20 cellular contexts compared by ENCODE assay signal in genomic region chr5:133820516-133820915, GRCh38.
A peak's percentile ranks its signal among the peaks of the same experiment; 100 is the strongest.
DNase-seq lines count a peak whose midpoint lies in the region; ATAC-seq, FAIRE-seq and TF ChIP-seq lines count a peak whose summit lies in the region.
"Had no signal": no experiment of that assay in that cellular context is flagged by ENCODE, and none has a peak within 500 bp of the region (broad histone marks: within the 10 kb centered on the region; RNA-seq: fewer than 3 reads in every experiment).

No MANE protein-coding gene starts in this region.

- H3K27ac ChIP-seq in MM.1S (ENCODE audit: low read length): no peak overlapping the region
- H3K27ac ChIP-seq in kidney (ENCODE audit: low read depth in 2 of 2, low read length in 2 of 2): peak overlapping the region; percentile 10 to 74
- H3K27ac ChIP-seq in skeletal muscle tissue (ENCODE audit: low read depth, low read length): peak overlapping the region; percentile 81
- H3K27ac ChIP-seq: neutrophil, Peyer's patch had no signal

- no peaks in the 10 kb centered on the region for H3K9me2 ChIP-seq in MM.1S (replicated peaks; ENCODE audit: insufficient read depth, low read length)

- H4K20me1 ChIP-seq in MM.1S (ENCODE audit: insufficient read depth, low read length): no peaks in the 10 kb centered on the region

- H2AFZ ChIP-seq in MM.1S (ENCODE audit: low read length): no peak overlapping the region

- H3K27me3 ChIP-seq in MM.1S (replicated peaks; ENCODE audit: insufficient read depth, low read length) (no peaks in the 10 kb centered on the region), skeletal muscle tissue (ENCODE audit: control insufficient read depth in 3 of 3, insufficient read depth in 3 of 3, low read length in 3 of 3) (no peaks in the 10 kb centered on the region)
- H3K27me3 ChIP-seq: Peyer's patch had no signal

- H3K4me1 ChIP-seq in MM.1S (ENCODE audit: low read length) (peaks cover 18% of the 10 kb centered on the region), kidney (ENCODE audit: control insufficient read depth in 1 of 2, insufficient read depth in 1 of 2, low read depth in 1 of 2, low read length in 2 of 2) (peaks cover 35 to 55% of the 10 kb centered on the region in 2 donors), skeletal muscle tissue (ENCODE audit: control insufficient read depth in 3 of 3, insufficient read depth in 3 of 3, low read length in 3 of 3) (peaks cover 28 to 52% (median 41%) of the 10 kb centered on the region in 3 donors)

- H3K36me3 ChIP-seq in MM.1S (replicated peaks; ENCODE audit: insufficient read depth, low read length) (no peaks in the 10 kb centered on the region), kidney (ENCODE audit: control insufficient read depth in 1 of 2, insufficient read depth in 2 of 2, low read length in 2 of 2) (no peaks in the 10 kb centered on the region), skeletal muscle tissue (ENCODE audit: control insufficient read depth in 3 of 3, insufficient read depth in 3 of 3, low read length in 3 of 3) (no peaks in the 10 kb centered on the region)
- H3K36me3 ChIP-seq: neutrophil, Peyer's patch had no signal

- no peak for FAIRE-seq in kidney (lab: Jason Lieb, UNC)
- no peak for FAIRE-seq in GM12892 (lab: Jason Lieb, UNC)
- FAIRE-seq: astrocyte had no signal

- H3K4me3 ChIP-seq in MM.1S (ENCODE audit: low read length) (no peak overlapping the region), kidney (ENCODE audit: low read length in 2 of 2) (no peak overlapping the region), skeletal muscle tissue (ENCODE audit: low read length in 3 of 3) (no peak overlapping the region)
- H3K4me3 ChIP-seq: Peyer's patch had no signal

- H3K9ac ChIP-seq in MM.1S (ENCODE audit: low read length): no peak overlapping the region
- peak overlapping the region in 1 of 2 donors; percentile 43 for H3K9ac ChIP-seq in kidney (ENCODE audit: low read length in 2 of 2)
- H3K9ac ChIP-seq in skeletal muscle tissue (ENCODE audit: low read depth in 1 of 3, low read length in 3 of 3): peak overlapping the region in 2 of 3 donors; percentile 1 to 34

- no peaks in the 10 kb centered on the region for H3K79me2 ChIP-seq in MM.1S (ENCODE audit: low read length)

- no peak for TF ChIP-seq POLR2A in GM12892 (IDR thresholded peaks at IDR 0.05; ENCODE audit: low read depth, low read length)

- H3F3A ChIP-seq in MM.1S (ENCODE audit: insufficient read depth, low read length): no peaks in the 10 kb centered on the region

- H3K4me2 ChIP-seq in MM.1S (ENCODE audit: low read depth, low read length): no peak overlapping the region

- no peak for TF ChIP-seq CTCF in MM.1S (IDR thresholded peaks at IDR 0.05; ENCODE audit: low read length)
- no peak for TF ChIP-seq CTCF in kidney (IDR thresholded peaks at IDR 0.05; ENCODE audit: borderline replicate concordance, extremely low read depth, insufficient read depth)

- DNase-seq in MM.1S (peak; percentile 1), dedifferentiated amniotic fluid mesenchymal stem cell (ENCODE audit: extremely low spot score) (peak; percentile 55), kidney (peak; percentile 6), KG1 (lab: John Stamatoyannopoulos, UW) (no peak), GM12892 (ENCODE audit: insufficient read length) (no peak)
- DNase-seq: activated CD4-positive, alpha-beta T cell treated with anti-CD3 and anti-CD28 coated beads for 4 hours; activated CD8-positive, alpha-beta memory T cell treated with anti-CD3 and anti-CD28 coated beads, Interleukin-2, amount 50 U/mL, for 48 hours; activated naive CD4-positive, alpha-beta T cell; AML-193; cortex of kidney; GDM1; H9; NCI-H1092; NCI-H2107; stimulated activated naive CD8-positive, alpha-beta T cell treated with anti-CD3 and anti-CD28 coated beads, Interleukin-15, amount 100 ng/mL, for 72 hours had no signal

- H3K9me3 ChIP-seq in MM.1S (replicated peaks; ENCODE audit: insufficient read depth, low read length): no peaks in the 10 kb centered on the region
- H3K9me3 ChIP-seq in kidney (ENCODE audit: control insufficient read depth in 1 of 2, low read length in 2 of 2): no peaks in the 10 kb centered on the region
- no peaks in the 10 kb centered on the region for H3K9me3 ChIP-seq in skeletal muscle tissue (ENCODE audit: control insufficient read depth in 3 of 3, low read length in 3 of 3)
- H3K9me3 ChIP-seq: neutrophil, Peyer's patch had no signal

- intact Hi-C loops in kidney (cut with DNase I): no loop called here

- no peak for ATAC-seq in GM21381 (IDR thresholded peaks at IDR 0.05; ENCODE audit: unreplicated experiment)
- ATAC-seq: stimulated activated naive CD8-positive, alpha-beta T cell treated with anti-CD3 and anti-CD28 coated beads, Interleukin-15, amount 100 ng/mL, for 72 hours had no signal

Comparison
In these comparisons a context has a peak if more than half of its experiments do, and no peak if none do; other contexts are left out.
1. DNase-seq: peak in MM.1S (single experiment), dedifferentiated amniotic fluid mesenchymal stem cell (single experiment) and kidney (single experiment); none in KG1 (single experiment) and GM12892 (single experiment).